In genomic region chr7:87416682-87417587, GRCh38 we compare ENCODE assay signal across 8 cellular contexts. TPM values are rescaled to one million over a fixed set of nuclear protein-coding genes. Genes with fewer than 3 reads are reported as not detected.
DNase-seq lines count a peak whose midpoint lies in the region; ATAC-seq and TF ChIP-seq lines count a peak whose summit lies in the region.

No MANE protein-coding gene starts in this region.

- TF ChIP-seq CTCF in gastroesophageal sphincter (IDR thresholded peaks at IDR 0.05) (peak; percentile 43 to 71 (median 68)), progenitor cell of endocrine pancreas (IDR thresholded peaks at IDR 0.05; ENCODE audit: unreplicated experiment) (peak; percentile 82)

- peaks cover 2% of the 10 kb centered on the region for H3K4me1 Mint-ChIP-seq in progenitor cell of endocrine pancreas (ENCODE audit: low read depth)

- no peaks in the 10 kb centered on the region for H3K4me1 ChIP-seq in gastroesophageal sphincter

- no peak for TF ChIP-seq POLR2A in gastroesophageal sphincter (IDR thresholded peaks at IDR 0.05)

- H3K27ac ChIP-seq in gastroesophageal sphincter: no peak overlapping the region

- H3K27me3 Mint-ChIP-seq in progenitor cell of endocrine pancreas: no peaks in the 10 kb centered on the region

- H3K36me3 ChIP-seq in gastroesophageal sphincter: no peaks in the 10 kb centered on the region

- H3K9me3 Mint-ChIP-seq in progenitor cell of endocrine pancreas (ENCODE audit: low read depth): no peaks in the 10 kb centered on the region

- no peaks in the 10 kb centered on the region for H3K27me3 ChIP-seq in gastroesophageal sphincter

- H3K36me3 Mint-ChIP-seq in progenitor cell of endocrine pancreas (ENCODE audit: insufficient read depth): no peaks in the 10 kb centered on the region

- no peak overlapping the region for H3K27ac Mint-ChIP-seq in progenitor cell of endocrine pancreas

- DNase-seq in DMS153 treated with DMSO at 0.1 percent for 48 hours (lab: John Stamatoyannopoulos, UW; ENCODE audit: unreplicated experiment) (peak; percentile 55), LoVo (ENCODE audit: low spot score) (peak; percentile 80), SHP77 (lab: John Stamatoyannopoulos, UW) (peak; percentile 4 to 39), progenitor cell of endocrine pancreas (ENCODE audit: low spot score, unreplicated experiment) (peak; percentile 37)
- DNase-seq in activated effector memory CD4-positive, alpha-beta T cell treated with Interleukin-2 at 50 U/mL for 16 hours: peak; percentile 25

- no peak overlapping the region for H3K4me3 ChIP-seq in gastroesophageal sphincter

- 44 to 48% methylated on average over 5 of the region's 5 CpGs for WGBS in gastroesophageal sphincter (ENCODE audit: low coverage in 1 of 2), 2 donors

- TF ChIP-seq EP300 in gastroesophageal sphincter (IDR thresholded peaks at IDR 0.05): no peak

- no peak overlapping the region for H3K4me3 Mint-ChIP-seq in progenitor cell of endocrine pancreas (ENCODE audit: low read depth)

- H3K9me3 ChIP-seq in gastroesophageal sphincter: no peaks in the 10 kb centered on the region

- ATAC-seq in GM21619 (IDR thresholded peaks at IDR 0.05; ENCODE audit: unreplicated experiment) (peak; percentile 82), gastroesophageal sphincter (peak; percentile 44), GM21360 (IDR thresholded peaks at IDR 0.05; ENCODE audit: unreplicated experiment) (no peak)

RNA-seq across cellular contexts. Expression of gene ABCB4, which starts 58.5 kb away (rescaled TPM):
- total RNA-seq in gastroesophageal sphincter (1 to 10 TPM in 2 of 4 donors, under 1 TPM in 2; 0.42 to 6.5 (median 1.1) TPM), progenitor cell of endocrine pancreas (0.60 and 0.65 TPM in 2 replicates)

Comparison
In these comparisons a context has a peak if more than half of its experiments do, and no peak if none do; other contexts are left out.
1. DNase-seq: peak in every context shown above with its lines; median percentile 80 in LoVo; 55 in DMS153 treated with DMSO at 0.1 percent for 48 hours; 37 in progenitor cell of endocrine pancreas; 25 in activated effector memory CD4-positive, alpha-beta T cell treated with Interleukin-2 at 50 U/mL for 16 hours; 22 in SHP77.